ENCODE assay signal across 2 cellular contexts in genomic region chr14:102885686-102886447, GRCh38.
TF ChIP-seq lines count a peak whose summit lies in the region.

No MANE protein-coding gene starts in this region.

TF ChIP-seq in WTC11, 78 proteins besides CTCF, POLR2A, EP300 and RAD21:
- no peak for TF ChIP-seq ZNF416 (CRISPR knock-in tag; IDR thresholded peaks at IDR 0.05)
- TF ChIP-seq MYBL2 (CRISPR knock-in tag; IDR thresholded peaks at IDR 0.05): no peak
- TF ChIP-seq ERG (CRISPR knock-in tag; IDR thresholded peaks at IDR 0.05): no peak
- no peak for TF ChIP-seq IRF2 (CRISPR knock-in tag; IDR thresholded peaks at IDR 0.05; ENCODE audit: borderline replicate concordance, low read depth)
- TF ChIP-seq ZNF671 (CRISPR knock-in tag; IDR thresholded peaks at IDR 0.05): no peak

TF ChIP-seq in HepG2, 621 proteins besides CTCF, POLR2A, EP300 and RAD21:
- no peak for TF ChIP-seq SIN3B (IDR thresholded peaks at IDR 0.05; ENCODE audit: low read length)
